Comparison of ENCODE assay signal across 1 cellular context in the genomic region with DNA sequence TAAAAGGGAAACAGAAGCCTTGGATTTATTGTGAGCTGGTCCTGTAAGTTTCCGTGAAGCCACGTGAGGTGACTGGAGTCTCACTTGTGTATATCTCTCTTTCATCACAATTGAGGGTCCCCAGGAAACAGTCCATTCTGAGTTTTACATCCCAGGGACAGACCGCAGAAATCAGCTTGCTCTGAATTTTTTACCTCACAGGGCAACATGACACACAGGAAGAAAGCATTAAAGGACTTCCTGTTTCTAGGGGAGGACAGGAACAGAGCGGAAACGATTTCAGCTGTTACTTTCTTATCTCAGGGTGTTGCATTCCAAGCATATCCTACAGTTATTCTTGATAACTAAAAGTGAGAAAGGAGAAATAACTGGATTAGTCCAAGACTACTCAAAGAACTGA.
TF ChIP-seq lines count a peak whose summit lies in the region.

No MANE protein-coding gene starts in this region.

TF ChIP-seq in K562, 482 proteins besides CTCF, POLR2A, EP300 and RAD21 (continued from another document):
- TF ChIP-seq, protein P1, sequence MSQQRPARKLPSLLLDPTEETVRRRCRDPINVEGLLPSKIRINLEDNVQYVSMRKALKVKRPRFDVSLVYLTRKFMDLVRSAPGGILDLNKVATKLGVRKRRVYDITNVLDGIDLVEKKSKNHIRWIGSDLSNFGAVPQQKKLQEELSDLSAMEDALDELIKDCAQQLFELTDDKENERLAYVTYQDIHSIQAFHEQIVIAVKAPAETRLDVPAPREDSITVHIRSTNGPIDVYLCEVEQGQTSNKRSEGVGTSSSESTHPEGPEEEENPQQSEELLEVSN (IDR thresholded peaks at IDR 0.05; ENCODE audit: borderline replicate concordance in 1 of 2, extremely low read depth in 1 of 2, insufficient read depth in 1 of 2, insufficient read length in 1 of 2, low read depth in 1 of 2, low read length in 1 of 2, poor library complexity in 1 of 2, severe bottlenecking in 1 of 2), result no peak
- no peak for TF ChIP-seq CREB1 (IDR thresholded peaks at IDR 0.05)
- no peak for TF ChIP-seq CREB1 (CRISPR knock-in tag; IDR thresholded peaks at IDR 0.05)
- TF ChIP-seq, protein P2, sequence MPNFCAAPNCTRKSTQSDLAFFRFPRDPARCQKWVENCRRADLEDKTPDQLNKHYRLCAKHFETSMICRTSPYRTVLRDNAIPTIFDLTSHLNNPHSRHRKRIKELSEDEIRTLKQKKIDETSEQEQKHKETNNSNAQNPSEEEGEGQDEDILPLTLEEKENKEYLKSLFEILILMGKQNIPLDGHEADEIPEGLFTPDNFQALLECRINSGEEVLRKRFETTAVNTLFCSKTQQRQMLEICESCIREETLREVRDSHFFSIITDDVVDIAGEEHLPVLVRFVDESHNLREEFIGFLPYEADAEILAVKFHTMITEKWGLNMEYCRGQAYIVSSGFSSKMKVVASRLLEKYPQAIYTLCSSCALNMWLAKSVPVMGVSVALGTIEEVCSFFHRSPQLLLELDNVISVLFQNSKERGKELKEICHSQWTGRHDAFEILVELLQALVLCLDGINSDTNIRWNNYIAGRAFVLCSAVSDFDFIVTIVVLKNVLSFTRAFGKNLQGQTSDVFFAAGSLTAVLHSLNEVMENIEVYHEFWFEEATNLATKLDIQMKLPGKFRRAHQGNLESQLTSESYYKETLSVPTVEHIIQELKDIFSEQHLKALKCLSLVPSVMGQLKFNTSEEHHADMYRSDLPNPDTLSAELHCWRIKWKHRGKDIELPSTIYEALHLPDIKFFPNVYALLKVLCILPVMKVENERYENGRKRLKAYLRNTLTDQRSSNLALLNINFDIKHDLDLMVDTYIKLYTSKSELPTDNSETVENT (CRISPR knock-in tag; IDR thresholded peaks at IDR 0.05), result no peak
- no peak for TF ChIP-seq TBP (optimal IDR thresholded peaks at IDR 0.05; ENCODE audit: low read depth, low read length)
- TF ChIP-seq ZNF57 (CRISPR knock-in tag; IDR thresholded peaks at IDR 0.05), result no peak
- TF ChIP-seq, protein P3, sequence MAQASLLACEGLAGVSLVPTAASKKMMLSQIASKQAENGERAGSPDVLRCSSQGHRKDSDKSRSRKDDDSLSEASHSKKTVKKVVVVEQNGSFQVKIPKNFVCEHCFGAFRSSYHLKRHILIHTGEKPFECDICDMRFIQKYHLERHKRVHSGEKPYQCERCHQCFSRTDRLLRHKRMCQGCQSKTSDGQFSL (CRISPR knock-in tag; IDR thresholded peaks at IDR 0.05), result no peak
- TF ChIP-seq, protein P3 (tag; IDR thresholded peaks at IDR 0.05), result no peak
- no peak for TF ChIP-seq ZNF79 (CRISPR knock-in tag; IDR thresholded peaks at IDR 0.05; ENCODE audit: low read depth)
- no peak for TF ChIP-seq FIP1L1 (IDR thresholded peaks at IDR 0.05; ENCODE audit: low read depth, low read length, poor library complexity, severe bottlenecking)
- TF ChIP-seq, protein P4, sequence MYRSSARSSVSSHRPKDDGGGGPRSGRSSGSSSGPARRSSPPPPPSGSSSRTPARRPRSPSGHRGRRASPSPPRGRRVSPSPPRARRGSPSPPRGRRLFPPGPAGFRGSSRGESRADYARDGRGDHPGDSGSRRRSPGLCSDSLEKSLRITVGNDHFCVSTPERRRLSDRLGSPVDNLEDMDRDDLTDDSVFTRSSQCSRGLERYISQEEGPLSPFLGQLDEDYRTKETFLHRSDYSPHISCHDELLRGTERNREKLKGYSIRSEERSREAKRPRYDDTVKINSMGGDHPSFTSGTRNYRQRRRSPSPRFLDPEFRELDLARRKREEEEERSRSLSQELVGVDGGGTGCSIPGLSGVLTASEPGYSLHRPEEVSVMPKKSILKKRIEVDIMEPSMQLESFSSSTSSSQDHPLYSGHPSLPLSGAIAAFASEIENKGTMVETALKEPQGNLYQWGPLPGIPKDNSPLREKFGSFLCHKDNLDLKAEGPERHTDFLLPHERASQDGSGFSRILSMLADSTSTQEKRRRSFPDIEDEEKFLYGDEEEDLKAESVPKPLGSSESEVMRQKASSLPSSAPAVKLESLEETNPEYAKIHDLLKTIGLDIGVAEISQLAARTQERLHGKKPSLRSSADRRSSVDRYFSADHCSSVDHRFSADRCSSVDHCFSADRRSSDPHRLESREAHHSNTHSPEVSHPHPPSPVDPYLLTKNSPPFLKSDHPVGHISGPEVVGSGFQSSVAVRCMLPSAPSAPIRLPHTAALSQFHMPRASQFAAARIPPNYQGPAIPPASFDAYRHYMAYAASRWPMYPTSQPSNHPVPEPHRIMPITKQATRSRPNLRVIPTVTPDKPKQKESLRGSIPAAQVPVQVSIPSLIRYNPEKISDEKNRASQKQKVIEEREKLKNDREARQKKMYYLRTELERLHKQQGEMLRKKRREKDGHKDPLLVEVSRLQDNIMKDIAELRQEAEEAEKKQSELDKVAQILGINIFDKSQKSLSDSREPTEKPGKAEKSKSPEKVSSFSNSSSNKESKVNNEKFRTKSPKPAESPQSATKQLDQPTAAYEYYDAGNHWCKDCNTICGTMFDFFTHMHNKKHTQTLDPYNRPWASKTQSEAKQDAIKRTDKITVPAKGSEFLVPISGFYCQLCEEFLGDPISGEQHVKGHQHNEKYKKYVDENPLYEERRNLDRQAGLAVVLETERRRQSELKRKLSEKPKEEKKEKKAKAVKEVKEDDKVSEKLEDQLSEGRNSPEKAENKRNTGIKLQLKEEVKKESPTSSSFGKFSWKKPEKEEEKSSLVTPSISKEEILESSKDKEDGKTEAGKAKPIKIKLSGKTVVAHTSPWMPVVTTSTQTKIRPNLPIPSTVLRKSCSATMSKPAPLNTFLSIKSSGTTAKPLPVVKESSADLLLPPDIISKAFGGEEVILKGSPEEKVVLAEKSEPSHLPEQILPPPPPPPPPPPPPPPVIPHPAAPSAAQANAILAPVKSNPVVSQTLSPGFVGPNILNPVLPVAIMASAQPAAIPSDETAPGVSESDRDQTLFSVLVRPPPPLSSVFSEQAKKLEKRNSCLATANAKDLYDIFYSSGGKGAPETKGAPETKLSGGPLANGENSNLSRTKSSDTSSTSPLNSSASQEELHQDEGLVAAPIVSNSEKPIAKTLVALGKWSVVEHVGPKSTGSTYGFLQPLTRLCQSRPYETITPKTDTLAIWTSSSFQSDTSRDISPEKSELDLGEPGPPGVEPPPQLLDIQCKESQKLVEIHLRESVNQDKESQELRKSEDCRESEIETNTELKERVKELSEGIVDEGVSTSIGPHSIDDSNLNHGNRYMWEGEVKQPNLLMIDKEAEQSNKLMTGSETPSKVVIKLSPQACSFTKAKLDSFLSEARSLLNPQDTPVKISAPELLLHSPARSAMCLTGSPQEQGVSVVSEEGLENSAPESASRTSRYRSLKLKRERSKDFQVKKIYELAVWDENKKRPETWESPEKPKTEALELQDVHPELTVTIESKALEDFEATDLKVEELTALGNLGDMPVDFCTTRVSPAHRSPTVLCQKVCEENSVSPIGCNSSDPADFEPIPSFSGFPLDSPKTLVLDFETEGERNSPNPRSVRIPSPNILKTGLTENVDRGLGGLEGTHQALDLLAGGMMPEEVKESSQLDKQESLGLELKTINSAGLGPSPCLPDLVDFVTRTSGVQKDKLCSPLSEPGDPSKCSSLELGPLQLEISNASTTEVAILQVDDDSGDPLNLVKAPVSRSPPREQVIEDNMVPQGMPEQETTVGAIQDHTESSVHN (IDR thresholded peaks at IDR 0.05; ENCODE audit: borderline replicate concordance in 1 of 2, low read depth in 1 of 2), result no peak
- no peak for TF ChIP-seq BRCA1 (IDR thresholded peaks at IDR 0.05)
- TF ChIP-seq BRCA1 (CRISPR knock-in tag; IDR thresholded peaks at IDR 0.05), result no peak
- no peak for TF ChIP-seq ZNF197 (CRISPR knock-in tag; IDR thresholded peaks at IDR 0.05; ENCODE audit: low read depth)
- TF ChIP-seq, protein P5, sequence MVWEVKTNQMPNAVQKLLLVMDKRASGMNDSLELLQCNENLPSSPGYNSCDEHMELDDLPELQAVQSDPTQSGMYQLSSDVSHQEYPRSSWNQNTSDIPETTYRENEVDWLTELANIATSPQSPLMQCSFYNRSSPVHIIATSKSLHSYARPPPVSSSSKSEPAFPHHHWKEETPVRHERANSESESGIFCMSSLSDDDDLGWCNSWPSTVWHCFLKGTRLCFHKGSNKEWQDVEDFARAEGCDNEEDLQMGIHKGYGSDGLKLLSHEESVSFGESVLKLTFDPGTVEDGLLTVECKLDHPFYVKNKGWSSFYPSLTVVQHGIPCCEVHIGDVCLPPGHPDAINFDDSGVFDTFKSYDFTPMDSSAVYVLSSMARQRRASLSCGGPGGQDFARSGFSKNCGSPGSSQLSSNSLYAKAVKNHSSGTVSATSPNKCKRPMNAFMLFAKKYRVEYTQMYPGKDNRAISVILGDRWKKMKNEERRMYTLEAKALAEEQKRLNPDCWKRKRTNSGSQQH (CRISPR knock-in tag; IDR thresholded peaks at IDR 0.05), result no peak
- TF ChIP-seq DIDO1 (tag; IDR thresholded peaks at IDR 0.05; ENCODE audit: low read depth), result no peak
- TF ChIP-seq TEAD1 (CRISPR knock-in tag; IDR thresholded peaks at IDR 0.05), result peak in 1 of 2 experiments; percentile 84; a peak in 1 of 4 replicates
- TF ChIP-seq MCM2 (IDR thresholded peaks at IDR 0.05; ENCODE audit: low read depth), result no peak
- TF ChIP-seq, protein P6, sequence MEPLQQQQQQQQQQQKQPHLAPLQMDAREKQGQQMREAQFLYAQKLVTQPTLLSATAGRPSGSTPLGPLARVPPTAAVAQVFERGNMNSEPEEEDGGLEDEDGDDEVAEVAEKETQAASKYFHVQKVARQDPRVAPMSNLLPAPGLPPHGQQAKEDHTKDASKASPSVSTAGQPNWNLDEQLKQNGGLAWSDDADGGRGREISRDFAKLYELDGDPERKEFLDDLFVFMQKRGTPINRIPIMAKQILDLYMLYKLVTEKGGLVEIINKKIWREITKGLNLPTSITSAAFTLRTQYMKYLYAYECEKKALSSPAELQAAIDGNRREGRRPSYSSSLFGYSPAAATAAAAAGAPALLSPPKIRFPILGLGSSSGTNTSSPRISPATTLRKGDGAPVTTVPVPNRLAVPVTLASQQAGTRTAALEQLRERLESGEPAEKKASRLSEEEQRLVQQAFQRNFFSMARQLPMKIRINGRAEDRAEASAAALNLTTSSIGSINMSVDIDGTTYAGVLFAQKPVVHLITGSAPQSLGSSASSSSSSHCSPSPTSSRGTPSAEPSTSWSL (CRISPR knock-in tag; IDR thresholded peaks at IDR 0.05; ENCODE audit: borderline replicate concordance), result no peak
- TF ChIP-seq ZC3H8 (IDR thresholded peaks at IDR 0.05), result no peak
